ENCODE assay signal across 21 cellular contexts in the genomic region with DNA sequence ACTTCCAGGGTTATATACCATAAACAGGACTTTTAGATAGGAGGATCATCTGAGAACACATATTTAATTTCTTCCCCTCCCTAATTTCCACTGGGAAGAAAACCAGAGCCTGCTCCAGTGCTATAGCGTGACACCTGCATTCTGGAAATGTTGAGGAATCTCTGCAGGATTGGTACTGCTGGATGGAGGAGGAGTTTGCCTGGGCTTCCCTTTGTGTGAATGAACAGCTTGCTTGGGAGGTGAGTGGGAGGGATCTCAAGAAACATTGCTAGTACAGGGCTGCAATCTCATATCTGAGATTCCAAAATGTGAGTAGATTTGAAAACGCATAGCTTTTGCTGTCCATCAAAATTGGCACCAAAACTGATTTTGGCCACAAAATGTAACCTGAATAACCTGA.
A peak's percentile ranks its signal among the peaks of the same experiment; 100 is the strongest.
DNase-seq lines count a peak whose midpoint lies in the region; ATAC-seq, FAIRE-seq and TF ChIP-seq lines count a peak whose summit lies in the region.
"Had no signal": no experiment of that assay in that cellular context is flagged by ENCODE, and none has a peak within 500 bp of the region (broad histone marks: within the 10 kb centered on the region; RNA-seq: fewer than 3 reads in every experiment).

No MANE protein-coding gene starts in this region.

- in situ Hi-C loops in GM13977 (cut with MboI; ENCODE audit: low pct_unique_long_range_greater_than_20kb, low sequenced_read_pairs, unreplicated experiment) = no loop called here

- ATAC-seq in GM18505 (IDR thresholded peaks at IDR 0.05; ENCODE audit: unreplicated experiment) = no peak
- ATAC-seq: GM12878, HCT116 had no signal

- DNase-seq in NCI-H2171 treated with DMSO at 0.1 percent for 48 hours (lab: John Stamatoyannopoulos, UW) (peak; percentile 16), NCI-H2171 (lab: John Stamatoyannopoulos, UW) (no peak), inferior parietal cortex (ENCODE audit: extremely low spot score) (peak; percentile 7), putamen (ENCODE audit: low spot score) (peak; percentile 24), urothelium cell line (ENCODE audit: low spot score) (no peak), GM13977 (ENCODE audit: low spot score) (no peak)
- DNase-seq: BE2C; CD4-positive, alpha-beta T cell; CD8-positive, alpha-beta memory T cell; DMS 273 treated with DMSO at 0.1 percent for 48 hours; DMS79; EL; GDM1; GM23248; H9 had no signal

- no peak for TF ChIP-seq POLR2A in GM18505 (IDR thresholded peaks at IDR 0.05; ENCODE audit: borderline replicate concordance, extremely low read depth, insufficient read depth, insufficient read length)

- no peak for FAIRE-seq in urothelium cell line (lab: Jason Lieb, UNC)
- FAIRE-seq: A204.1, D721Med, GM12878, H1 had no signal

- TF ChIP-seq CTCF in GM13977 (IDR thresholded peaks at IDR 0.05; ENCODE audit: extremely low read depth, insufficient read depth, missing control alignments) = no peak

Comparison
In these comparisons a context has a peak if more than half of its experiments do, and no peak if none do; other contexts are left out.
1. DNase-seq: peak in NCI-H2171 treated with DMSO at 0.1 percent for 48 hours (single experiment), inferior parietal cortex (single experiment) and putamen (single experiment); none in NCI-H2171 (single experiment), urothelium cell line (single experiment) and GM13977 (single experiment).